ENCODE assay signal across 1 cellular context in the genomic region with DNA sequence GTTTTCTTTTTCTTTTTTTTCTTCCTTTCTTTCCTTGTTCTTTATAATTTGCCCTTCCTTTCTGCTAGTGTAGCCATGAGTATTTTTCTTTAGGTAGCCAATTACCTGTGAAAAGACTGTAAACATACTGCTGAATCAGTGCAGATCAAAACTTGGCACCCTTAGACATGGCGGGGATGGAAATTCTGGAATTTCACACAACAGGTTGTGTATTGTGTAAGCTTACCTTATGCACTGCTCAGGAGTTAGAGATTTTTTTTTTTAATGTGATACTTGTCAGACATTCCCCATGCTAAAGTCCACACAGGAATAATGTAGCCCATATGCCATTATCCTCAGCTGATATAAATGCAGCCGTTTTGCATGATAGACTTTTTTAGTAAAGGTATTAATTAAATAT.
TF ChIP-seq lines count a peak whose summit lies in the region.

No MANE protein-coding gene starts in this region.

TF ChIP-seq in HEK293, 187 proteins besides CTCF, POLR2A, EP300 and RAD21 (continued from another document):
- TF ChIP-seq, protein P1, sequence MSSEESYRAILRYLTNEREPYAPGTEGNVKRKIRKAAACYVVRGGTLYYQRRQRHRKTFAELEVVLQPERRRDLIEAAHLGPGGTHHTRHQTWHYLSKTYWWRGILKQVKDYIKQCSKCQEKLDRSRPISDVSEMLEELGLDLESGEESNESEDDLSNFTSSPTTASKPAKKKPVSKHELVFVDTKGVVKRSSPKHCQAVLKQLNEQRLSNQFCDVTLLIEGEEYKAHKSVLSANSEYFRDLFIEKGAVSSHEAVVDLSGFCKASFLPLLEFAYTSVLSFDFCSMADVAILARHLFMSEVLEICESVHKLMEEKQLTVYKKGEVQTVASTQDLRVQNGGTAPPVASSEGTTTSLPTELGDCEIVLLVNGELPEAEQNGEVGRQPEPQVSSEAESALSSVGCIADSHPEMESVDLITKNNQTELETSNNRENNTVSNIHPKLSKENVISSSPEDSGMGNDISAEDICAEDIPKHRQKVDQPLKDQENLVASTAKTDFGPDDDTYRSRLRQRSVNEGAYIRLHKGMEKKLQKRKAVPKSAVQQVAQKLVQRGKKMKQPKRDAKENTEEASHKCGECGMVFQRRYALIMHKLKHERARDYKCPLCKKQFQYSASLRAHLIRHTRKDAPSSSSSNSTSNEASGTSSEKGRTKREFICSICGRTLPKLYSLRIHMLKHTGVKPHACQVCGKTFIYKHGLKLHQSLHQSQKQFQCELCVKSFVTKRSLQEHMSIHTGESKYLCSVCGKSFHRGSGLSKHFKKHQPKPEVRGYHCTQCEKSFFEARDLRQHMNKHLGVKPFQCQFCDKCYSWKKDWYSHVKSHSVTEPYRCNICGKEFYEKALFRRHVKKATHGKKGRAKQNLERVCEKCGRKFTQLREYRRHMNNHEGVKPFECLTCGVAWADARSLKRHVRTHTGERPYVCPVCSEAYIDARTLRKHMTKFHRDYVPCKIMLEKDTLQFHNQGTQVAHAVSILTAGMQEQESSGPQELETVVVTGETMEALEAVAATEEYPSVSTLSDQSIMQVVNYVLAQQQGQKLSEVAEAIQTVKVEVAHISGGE (tag by site-specific recombination; conservative IDR thresholded peaks at IDR 0.05; ENCODE audit: low read depth), result no peak
- TF ChIP-seq SCRT2 (tag by site-specific recombination; IDR thresholded peaks at IDR 0.05), result peak; percentile 86
